ENCODE assay signal across 9 cellular contexts in genomic region chr10:3720228-3721019, GRCh38.
DNase-seq lines count a peak whose midpoint lies in the region; ATAC-seq and TF ChIP-seq lines count a peak whose summit lies in the region.
"Had no signal": no experiment of that assay in that cellular context is flagged by ENCODE, and none has a peak within 500 bp of the region (broad histone marks: within the 10 kb centered on the region; RNA-seq: fewer than 3 reads in every experiment).

No MANE protein-coding gene starts in this region.

- H3K9ac ChIP-seq in BLaER1: no peak overlapping the region

- DNase-seq in NCI-H226 (peak; percentile 87), fibroblast of gingiva (ENCODE audit: low read depth) (peak; percentile 95), NCI-H2029 treated with DMSO at 0.1 percent for 48 hours (lab: John Stamatoyannopoulos, UW) (no peak)
- DNase-seq in activated effector memory CD4-positive, alpha-beta T cell treated with anti-CD3 and anti-CD28 coated beads, Interleukin-2, amount 50 U/mL, for 16 hours: no peak

- peak overlapping the region; percentile 54 for H3K4me2 ChIP-seq in BLaER1

- H3K9me3 ChIP-seq in BLaER1 (no peaks in the 10 kb centered on the region), neutrophil (no peaks in the 10 kb centered on the region)

- no peaks in the 10 kb centered on the region for H4K20me1 ChIP-seq in BLaER1

- TF ChIP-seq CTCF in neutrophil (IDR thresholded peaks at IDR 0.05): peak; percentile 48

- H3K4me1 ChIP-seq in BLaER1 (peaks cover 45% of the 10 kb centered on the region), neutrophil (ENCODE audit: control insufficient read depth in 1 of 2, insufficient read depth in 1 of 2, low read depth in 1 of 2, low read length in 1 of 2) (peaks cover 52 to 65% of the 10 kb centered on the region in 2 experiments)

- H3K27me3 ChIP-seq in BLaER1 (no peaks in the 10 kb centered on the region), neutrophil (no peaks in the 10 kb centered on the region)

- H3K4me3 ChIP-seq in BLaER1 (no peak overlapping the region), neutrophil (ENCODE audit: low read depth in 1 of 2, low read length in 1 of 2) (peak overlapping the region; percentile 44 to 58)
- H3K4me3 ChIP-seq: SK-N-MC had no signal

- H3K36me3 ChIP-seq in BLaER1 (no peaks in the 10 kb centered on the region), neutrophil (no peaks in the 10 kb centered on the region)

- ATAC-seq in HG02870 (IDR thresholded peaks at IDR 0.05; ENCODE audit: unreplicated experiment) (no peak), HG03097 (IDR thresholded peaks at IDR 0.05; ENCODE audit: low FRiP score, unreplicated experiment) (no peak)

- H3K27ac ChIP-seq in BLaER1 (0 out of 2 replicates have a peak overlapping the region, but pooled peaks have one; percentile 24), neutrophil (peak overlapping the region; percentile 91)
- H3K27ac ChIP-seq: SK-N-MC had no signal

Comparison
In these comparisons a context has a peak if more than half of its experiments do, and no peak if none do; other contexts are left out.
1. DNase-seq: peak in NCI-H226 (single experiment) and fibroblast of gingiva (single experiment); none in NCI-H2029 treated with DMSO at 0.1 percent for 48 hours (single experiment) and activated effector memory CD4-positive, alpha-beta T cell treated with anti-CD3 and anti-CD28 coated beads, Interleukin-2, amount 50 U/mL, for 16 hours (single experiment).